8 cellular contexts compared by ENCODE assay signal in genomic region chr3:36868614-36869436, GRCh38.
A peak's percentile ranks its signal among the peaks of the same experiment; 100 is the strongest.
DNase-seq lines count a peak whose midpoint lies in the region; ATAC-seq and TF ChIP-seq lines count a peak whose summit lies in the region.

No MANE protein-coding gene starts in this region.

- no peaks in the 10 kb centered on the region for H3K36me3 ChIP-seq in RWPE2 (ENCODE audit: low read depth)

- no peaks in the 10 kb centered on the region for H3K27me3 Mint-ChIP-seq in activated naive CD4-positive, alpha-beta T cell treated with anti-CD3 and anti-CD28 coated beads for 36 hours (ENCODE audit: low read depth)

- TF ChIP-seq CTCF in RWPE2 (IDR thresholded peaks at IDR 0.05; ENCODE audit: poor library complexity, severe bottlenecking): peak; percentile 82

- H3K9me3 ChIP-seq in RWPE2 (ENCODE audit: severe bottlenecking): no peaks in the 10 kb centered on the region

- H3K27ac ChIP-seq in RWPE2 (ENCODE audit: poor library complexity, severe bottlenecking): no peak overlapping the region

- DNase-seq in GF-D8 (lab: John Stamatoyannopoulos, UW) (peak; percentile 28), RWPE2 (ENCODE audit: low spot score) (no peak), glomerular visceral epithelial cell (ENCODE audit: extremely low spot score) (peak; percentile 57), pons (ENCODE audit: low spot score) (peak; percentile 68), NCI-H187 treated with DMSO at 0.1 percent for 48 hours (lab: John Stamatoyannopoulos, UW) (no peak)
- DNase-seq in activated naive CD4-positive, alpha-beta T cell treated with anti-CD3 and anti-CD28 coated beads for 36 hours: peak; percentile 69

- H3K4me1 ChIP-seq in RWPE2 (ENCODE audit: insufficient read depth, poor library complexity, severe bottlenecking): no peaks in the 10 kb centered on the region

- H3K27me3 ChIP-seq in RWPE2 (ENCODE audit: insufficient read depth, poor library complexity, severe bottlenecking): peaks cover 5% of the 10 kb centered on the region

- TF ChIP-seq EP300 in Ishikawa (IDR thresholded peaks at IDR 0.05; ENCODE audit: borderline replicate concordance): no peak

- H3K4me1 Mint-ChIP-seq in activated naive CD4-positive, alpha-beta T cell treated with anti-CD3 and anti-CD28 coated beads for 36 hours (ENCODE audit: low read depth): peaks cover 23% of the 10 kb centered on the region

- peak overlapping the region; percentile 13 for H3K4me3 Mint-ChIP-seq in activated naive CD4-positive, alpha-beta T cell treated with anti-CD3 and anti-CD28 coated beads for 36 hours

- intact Hi-C loops in activated naive CD4-positive, alpha-beta T cell treated with anti-CD3 and anti-CD28 coated beads for 36 hours (cut with micrococcal nuclease): loop anchor here (1.0 kb wide), 4 partner anchors 26 to 140 kb away; no protein-coding TSS in a partner anchor

- TF ChIP-seq RAD21 in Ishikawa (IDR thresholded peaks at IDR 0.05; ENCODE audit: low read depth): peak; percentile 78

- no peak overlapping the region for H3K27ac Mint-ChIP-seq in activated naive CD4-positive, alpha-beta T cell treated with anti-CD3 and anti-CD28 coated beads for 36 hours

- H3K36me3 Mint-ChIP-seq in activated naive CD4-positive, alpha-beta T cell treated with anti-CD3 and anti-CD28 coated beads for 36 hours (ENCODE audit: low read depth): peaks cover 4% of the 10 kb centered on the region

- no peak overlapping the region for H3K4me3 ChIP-seq in RWPE2 (ENCODE audit: severe bottlenecking)

- CTCF ChIA-PET in activated naive CD4-positive, alpha-beta T cell treated with anti-CD3 and anti-CD28 coated beads for 36 hours (lab: Charles Lee): interaction anchor here (0.6 to 8.7 kb wide), 27 partner anchors 10 to 141 kb away, joined by 3 to 59 read pairs (median 5); partner anchors contain the start of genes EPM2AIP1 and MLH1

- ATAC-seq in GM21619 (IDR thresholded peaks at IDR 0.05; ENCODE audit: unreplicated experiment): peak; percentile 95
- ATAC-seq in RWPE2 (ENCODE audit: low read depth): peak; percentile 75

- no peaks in the 10 kb centered on the region for H3K9me3 Mint-ChIP-seq in activated naive CD4-positive, alpha-beta T cell treated with anti-CD3 and anti-CD28 coated beads for 36 hours

TF ChIP-seq in Ishikawa, 13 proteins besides CTCF, POLR2A, EP300 and RAD21:
- TF ChIP-seq YY1 (IDR thresholded peaks at IDR 0.05; ENCODE audit: low read depth): no peak
- peak; percentile 13; the same call in 1 of the 2 replicates for TF ChIP-seq REST (IDR thresholded peaks at IDR 0.05; ENCODE audit: low read depth)
- TF ChIP-seq TEAD4 (IDR thresholded peaks at IDR 0.05): no peak
- no peak for TF ChIP-seq EGR1 (IDR thresholded peaks at IDR 0.05)
- no peak for TF ChIP-seq NFIC (IDR thresholded peaks at IDR 0.05)

Comparison
In these comparisons a context has a peak if more than half of its experiments do, and no peak if none do; other contexts are left out.
1. DNase-seq: peak in GF-D8 (single experiment), activated naive CD4-positive, alpha-beta T cell treated with anti-CD3 and anti-CD28 coated beads for 36 hours (single experiment), glomerular visceral epithelial cell (single experiment) and pons (single experiment); none in RWPE2 (single experiment) and NCI-H187 treated with DMSO at 0.1 percent for 48 hours (single experiment).